1 cellular context compared by ENCODE assay signal in the genomic region with DNA sequence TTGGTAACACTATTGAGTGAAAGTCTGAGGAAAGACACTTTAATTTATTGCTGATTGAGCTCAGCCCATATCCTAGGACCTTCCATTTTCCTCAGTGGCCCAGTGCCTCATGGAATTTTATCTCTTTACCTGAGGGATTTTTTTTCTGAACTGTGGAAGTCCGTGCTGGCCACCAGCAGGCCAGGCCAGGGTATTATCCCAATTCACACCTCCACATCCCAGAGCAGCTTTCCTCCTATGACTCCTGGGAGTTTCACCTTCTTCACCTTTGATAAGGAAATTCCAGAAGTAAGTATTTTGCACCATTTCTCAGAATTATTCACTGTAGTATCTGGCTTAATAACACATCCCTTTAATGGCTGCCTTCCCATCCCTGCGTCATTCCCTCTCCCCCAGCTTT.
TF ChIP-seq lines count a peak whose summit lies in the region.

No MANE protein-coding gene starts in this region.

TF ChIP-seq in GM23338, 12 proteins besides CTCF, POLR2A, EP300 and RAD21 (continued from another document):
- TF ChIP-seq, protein P1, sequence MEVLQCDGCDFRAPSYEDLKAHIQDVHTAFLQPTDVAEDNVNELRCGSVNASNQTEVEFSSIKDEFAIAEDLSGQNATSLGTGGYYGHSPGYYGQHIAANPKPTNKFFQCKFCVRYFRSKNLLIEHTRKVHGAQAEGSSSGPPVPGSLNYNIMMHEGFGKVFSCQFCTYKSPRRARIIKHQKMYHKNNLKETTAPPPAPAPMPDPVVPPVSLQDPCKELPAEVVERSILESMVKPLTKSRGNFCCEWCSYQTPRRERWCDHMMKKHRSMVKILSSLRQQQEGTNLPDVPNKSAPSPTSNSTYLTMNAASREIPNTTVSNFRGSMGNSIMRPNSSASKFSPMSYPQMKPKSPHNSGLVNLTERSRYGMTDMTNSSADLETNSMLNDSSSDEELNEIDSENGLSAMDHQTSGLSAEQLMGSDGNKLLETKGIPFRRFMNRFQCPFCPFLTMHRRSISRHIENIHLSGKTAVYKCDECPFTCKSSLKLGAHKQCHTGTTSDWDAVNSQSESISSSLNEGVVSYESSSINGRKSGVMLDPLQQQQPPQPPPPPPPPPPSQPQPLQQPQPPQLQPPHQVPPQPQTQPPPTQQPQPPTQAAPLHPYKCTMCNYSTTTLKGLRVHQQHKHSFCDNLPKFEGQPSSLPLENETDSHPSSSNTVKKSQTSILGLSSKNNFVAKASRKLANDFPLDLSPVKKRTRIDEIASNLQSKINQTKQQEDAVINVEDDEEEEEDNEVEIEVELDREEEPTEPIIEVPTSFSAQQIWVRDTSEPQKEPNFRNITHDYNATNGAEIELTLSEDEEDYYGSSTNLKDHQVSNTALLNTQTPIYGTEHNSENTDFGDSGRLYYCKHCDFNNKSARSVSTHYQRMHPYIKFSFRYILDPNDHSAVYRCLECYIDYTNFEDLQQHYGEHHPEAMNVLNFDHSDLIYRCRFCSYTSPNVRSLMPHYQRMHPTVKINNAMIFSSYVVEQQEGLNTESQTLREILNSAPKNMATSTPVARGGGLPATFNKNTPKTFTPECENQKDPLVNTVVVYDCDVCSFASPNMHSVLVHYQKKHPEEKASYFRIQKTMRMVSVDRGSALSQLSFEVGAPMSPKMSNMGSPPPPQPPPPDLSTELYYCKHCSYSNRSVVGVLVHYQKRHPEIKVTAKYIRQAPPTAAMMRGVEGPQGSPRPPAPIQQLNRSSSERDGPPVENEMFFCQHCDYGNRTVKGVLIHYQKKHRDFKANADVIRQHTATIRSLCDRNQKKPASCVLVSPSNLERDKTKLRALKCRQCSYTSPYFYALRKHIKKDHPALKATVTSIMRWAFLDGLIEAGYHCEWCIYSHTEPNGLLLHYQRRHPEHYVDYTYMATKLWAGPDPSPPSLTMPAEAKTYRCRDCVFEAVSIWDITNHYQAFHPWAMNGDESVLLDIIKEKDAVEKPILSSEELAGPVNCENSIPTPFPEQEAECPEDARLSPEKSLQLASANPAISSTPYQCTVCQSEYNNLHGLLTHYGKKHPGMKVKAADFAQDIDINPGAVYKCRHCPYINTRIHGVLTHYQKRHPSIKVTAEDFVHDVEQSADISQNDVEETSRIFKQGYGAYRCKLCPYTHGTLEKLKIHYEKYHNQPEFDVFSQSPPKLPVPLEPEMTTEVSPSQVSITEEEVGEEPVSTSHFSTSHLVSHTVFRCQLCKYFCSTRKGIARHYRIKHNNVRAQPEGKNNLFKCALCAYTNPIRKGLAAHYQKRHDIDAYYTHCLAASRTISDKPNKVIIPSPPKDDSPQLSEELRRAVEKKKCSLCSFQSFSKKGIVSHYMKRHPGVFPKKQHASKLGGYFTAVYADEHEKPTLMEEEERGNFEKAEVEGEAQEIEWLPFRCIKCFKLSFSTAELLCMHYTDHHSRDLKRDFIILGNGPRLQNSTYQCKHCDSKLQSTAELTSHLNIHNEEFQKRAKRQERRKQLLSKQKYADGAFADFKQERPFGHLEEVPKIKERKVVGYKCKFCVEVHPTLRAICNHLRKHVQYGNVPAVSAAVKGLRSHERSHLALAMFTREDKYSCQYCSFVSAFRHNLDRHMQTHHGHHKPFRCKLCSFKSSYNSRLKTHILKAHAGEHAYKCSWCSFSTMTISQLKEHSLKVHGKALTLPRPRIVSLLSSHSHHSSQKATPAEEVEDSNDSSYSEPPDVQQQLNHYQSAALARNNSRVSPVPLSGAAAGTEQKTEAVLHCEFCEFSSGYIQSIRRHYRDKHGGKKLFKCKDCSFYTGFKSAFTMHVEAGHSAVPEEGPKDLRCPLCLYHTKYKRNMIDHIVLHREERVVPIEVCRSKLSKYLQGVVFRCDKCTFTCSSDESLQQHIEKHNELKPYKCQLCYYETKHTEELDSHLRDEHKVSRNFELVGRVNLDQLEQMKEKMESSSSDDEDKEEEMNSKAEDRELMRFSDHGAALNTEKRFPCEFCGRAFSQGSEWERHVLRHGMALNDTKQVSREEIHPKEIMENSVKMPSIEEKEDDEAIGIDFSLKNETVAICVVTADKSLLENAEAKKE (CRISPR knock-in tag; IDR thresholded peaks at IDR 0.05) = no peak
- TF ChIP-seq STAT1 (IDR thresholded peaks at IDR 0.05; ENCODE audit: unreplicated experiment) (no peak), CREB1 (CRISPR knock-in tag; IDR thresholded peaks at IDR 0.05; ENCODE audit: low read depth) (no peak), ZNF331 (CRISPR knock-in tag; IDR thresholded peaks at IDR 0.05; ENCODE audit: low read depth) (no peak), JUNB (IDR thresholded peaks at IDR 0.05; ENCODE audit: unreplicated experiment) (no peak), POLR2AphosphoS5 (IDR thresholded peaks at IDR 0.05; ENCODE audit: low read depth) (no peak), NANOG (IDR thresholded peaks at IDR 0.05; ENCODE audit: borderline replicate concordance) (no peak)
- TF ChIP-seq, protein P2, sequence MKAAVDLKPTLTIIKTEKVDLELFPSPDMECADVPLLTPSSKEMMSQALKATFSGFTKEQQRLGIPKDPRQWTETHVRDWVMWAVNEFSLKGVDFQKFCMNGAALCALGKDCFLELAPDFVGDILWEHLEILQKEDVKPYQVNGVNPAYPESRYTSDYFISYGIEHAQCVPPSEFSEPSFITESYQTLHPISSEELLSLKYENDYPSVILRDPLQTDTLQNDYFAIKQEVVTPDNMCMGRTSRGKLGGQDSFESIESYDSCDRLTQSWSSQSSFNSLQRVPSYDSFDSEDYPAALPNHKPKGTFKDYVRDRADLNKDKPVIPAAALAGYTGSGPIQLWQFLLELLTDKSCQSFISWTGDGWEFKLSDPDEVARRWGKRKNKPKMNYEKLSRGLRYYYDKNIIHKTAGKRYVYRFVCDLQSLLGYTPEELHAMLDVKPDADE (IDR thresholded peaks at IDR 0.05) = no peak
- TF ChIP-seq, protein P3, sequence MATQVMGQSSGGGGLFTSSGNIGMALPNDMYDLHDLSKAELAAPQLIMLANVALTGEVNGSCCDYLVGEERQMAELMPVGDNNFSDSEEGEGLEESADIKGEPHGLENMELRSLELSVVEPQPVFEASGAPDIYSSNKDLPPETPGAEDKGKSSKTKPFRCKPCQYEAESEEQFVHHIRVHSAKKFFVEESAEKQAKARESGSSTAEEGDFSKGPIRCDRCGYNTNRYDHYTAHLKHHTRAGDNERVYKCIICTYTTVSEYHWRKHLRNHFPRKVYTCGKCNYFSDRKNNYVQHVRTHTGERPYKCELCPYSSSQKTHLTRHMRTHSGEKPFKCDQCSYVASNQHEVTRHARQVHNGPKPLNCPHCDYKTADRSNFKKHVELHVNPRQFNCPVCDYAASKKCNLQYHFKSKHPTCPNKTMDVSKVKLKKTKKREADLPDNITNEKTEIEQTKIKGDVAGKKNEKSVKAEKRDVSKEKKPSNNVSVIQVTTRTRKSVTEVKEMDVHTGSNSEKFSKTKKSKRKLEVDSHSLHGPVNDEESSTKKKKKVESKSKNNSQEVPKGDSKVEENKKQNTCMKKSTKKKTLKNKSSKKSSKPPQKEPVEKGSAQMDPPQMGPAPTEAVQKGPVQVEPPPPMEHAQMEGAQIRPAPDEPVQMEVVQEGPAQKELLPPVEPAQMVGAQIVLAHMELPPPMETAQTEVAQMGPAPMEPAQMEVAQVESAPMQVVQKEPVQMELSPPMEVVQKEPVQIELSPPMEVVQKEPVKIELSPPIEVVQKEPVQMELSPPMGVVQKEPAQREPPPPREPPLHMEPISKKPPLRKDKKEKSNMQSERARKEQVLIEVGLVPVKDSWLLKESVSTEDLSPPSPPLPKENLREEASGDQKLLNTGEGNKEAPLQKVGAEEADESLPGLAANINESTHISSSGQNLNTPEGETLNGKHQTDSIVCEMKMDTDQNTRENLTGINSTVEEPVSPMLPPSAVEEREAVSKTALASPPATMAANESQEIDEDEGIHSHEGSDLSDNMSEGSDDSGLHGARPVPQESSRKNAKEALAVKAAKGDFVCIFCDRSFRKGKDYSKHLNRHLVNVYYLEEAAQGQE (IDR thresholded peaks at IDR 0.05; ENCODE audit: unreplicated experiment) = no peak
TF ChIP-seq in GM23338: peak in this region for 0.
